10 cellular contexts compared by ENCODE assay signal in the genomic region with DNA sequence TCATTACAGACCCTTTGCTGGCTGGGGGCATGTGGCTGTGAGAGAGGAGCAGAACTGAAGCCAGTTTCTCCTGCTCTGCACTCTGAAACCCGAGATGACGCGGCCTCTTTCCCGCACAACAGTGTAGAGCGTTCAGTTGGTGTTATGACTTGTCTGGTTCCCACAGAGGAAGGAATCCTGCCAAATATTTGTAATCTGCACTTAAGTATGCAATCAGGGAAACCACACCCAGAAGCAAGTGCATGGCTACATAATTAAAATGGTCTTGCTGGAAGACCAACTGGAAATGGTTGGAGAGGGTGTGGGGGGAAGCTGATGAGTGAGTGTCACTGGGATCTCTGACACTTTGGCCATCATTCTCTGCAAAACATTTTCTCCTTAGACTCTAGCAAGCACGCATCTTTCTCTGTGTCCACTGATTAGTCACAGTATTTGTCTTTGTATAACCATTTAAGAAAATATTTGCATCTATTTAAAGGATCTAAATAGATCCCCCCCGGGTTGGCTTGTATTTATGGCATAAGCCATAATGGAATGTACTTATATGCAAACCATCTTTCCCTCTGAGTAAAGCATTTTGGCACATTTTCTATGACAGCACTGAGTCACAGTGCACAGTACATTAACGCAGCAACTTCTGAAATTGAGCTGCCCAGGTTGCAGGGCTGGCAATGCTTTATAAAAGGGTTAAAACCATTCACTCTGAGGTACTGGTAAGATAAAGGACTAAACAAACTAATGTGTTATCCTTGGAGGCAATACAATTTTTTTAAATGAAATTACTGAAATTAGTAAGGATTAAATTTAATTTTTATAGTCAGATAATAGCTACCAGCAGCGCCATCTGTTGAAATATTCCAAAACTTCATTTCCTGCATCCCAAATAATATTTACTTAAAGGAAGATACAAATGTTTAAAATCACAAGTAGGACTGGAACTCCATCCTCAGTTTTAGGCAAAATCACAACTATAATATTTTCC.
A peak's percentile ranks its signal among the peaks of the same experiment; 100 is the strongest.
DNase-seq lines count a peak whose midpoint lies in the region; ATAC-seq and TF ChIP-seq lines count a peak whose summit lies in the region.
"Had no signal": no experiment of that assay in that cellular context is flagged by ENCODE, and none has a peak within 500 bp of the region (broad histone marks: within the 10 kb centered on the region; RNA-seq: fewer than 3 reads in every experiment).

No MANE protein-coding gene starts in this region.

- TF ChIP-seq POLR2A in stomach (IDR thresholded peaks at IDR 0.05), result no peak

- no peak overlapping the region for H3K27ac ChIP-seq in Panc1 (ENCODE audit: low read length)
- no peak overlapping the region for H3K27ac ChIP-seq in stomach
- H3K27ac ChIP-seq: parathyroid adenoma had no signal

- 34 to 48% (median 44%) methylated on average over 9 of the region's 9 CpGs for WGBS in stomach, 5 donors

- H3K27me3 ChIP-seq in Panc1 (ENCODE audit: control insufficient read depth, insufficient read depth, low read length) (no peaks in the 10 kb centered on the region), stomach (no peaks in the 10 kb centered on the region)

- intact Hi-C loops in Panc1 (cut with micrococcal nuclease; ENCODE audit: unreplicated experiment), result loop anchor here (5.0 kb wide), 1 partner anchor 84 kb away; no protein-coding TSS in a partner anchor
- intact Hi-C loops in stomach (cut with DNase I; ENCODE audit: low total_unique reads), result no loop called here

- H3K4me1 ChIP-seq in Panc1 (ENCODE audit: control insufficient read depth, insufficient read depth, low read length) (no peaks in the 10 kb centered on the region), stomach (peaks cover 0 to 14% (median 7%) of the 10 kb centered on the region in 4 donors)
- H3K4me1 ChIP-seq: parathyroid adenoma had no signal

- no TSS peak for BruUV-seq in Panc1 (replicated peaks; lab: Mats Ljungman, UMichigan)

- in situ Hi-C loops in Panc1 (cut with HindIII; ENCODE audit: low pct_unique_long_range_greater_than_20kb, low sequenced_read_pairs), result no loop called here
- in situ Hi-C loops in ACHN (cut with HindIII; ENCODE audit: low pct_ligation_motif_present, low pct_unique_long_range_greater_than_20kb, low sequenced_read_pairs), result no loop called here

- no peak; the same call in none of the 2 replicates for TF ChIP-seq CTCF in Panc1 (IDR thresholded peaks at IDR 0.05)
- TF ChIP-seq CTCF in fibroblast of the aortic adventitia (IDR thresholded peaks at IDR 0.05; ENCODE audit: insufficient read depth, low read length), result peak; percentile 43
- no peak for TF ChIP-seq CTCF in stomach (IDR thresholded peaks at IDR 0.05)

- H3K9me3 ChIP-seq in Panc1 (ENCODE audit: control insufficient read depth, insufficient read depth, low read depth, low read length) (no peaks in the 10 kb centered on the region), stomach (no peaks in the 10 kb centered on the region)

- POLR2A ChIA-PET in Panc1 (lab: Charles Lee), result interaction anchor here (0.6 kb wide), 1 partner anchor 12 kb away, joined by 3 read pairs; no protein-coding TSS in a partner anchor

- H3K4me3 ChIP-seq in Panc1 (ENCODE audit: low read depth in 2 of 2, low read length in 2 of 2) (no peak overlapping the region), fibroblast of the aortic adventitia (ENCODE audit: low read depth, low read length) (peak overlapping the region; percentile 35), stomach (no peak overlapping the region)

- ATAC-seq in Panc1, result no peak
- ATAC-seq in HG03280 (IDR thresholded peaks at IDR 0.05; ENCODE audit: unreplicated experiment), result no peak
- ATAC-seq in GM21367 (IDR thresholded peaks at IDR 0.05; ENCODE audit: unreplicated experiment), result no peak

- CTCF ChIA-PET in Panc1 (lab: Charles Lee), result interaction anchor here (0.6 to 1.0 kb wide), 4 partner anchors 13 to 90 kb away, joined by 3 to 5 read pairs (median 4); no protein-coding TSS in a partner anchor

- DNase-seq in NCI-H1092 treated with DMSO at 0.1 percent for 48 hours (lab: John Stamatoyannopoulos, UW), result peak; percentile 10
- DNase-seq in NCI-H1092 (lab: John Stamatoyannopoulos, UW), result no peak
- peak; percentile 28 for DNase-seq in Panc1 (ENCODE audit: low read depth, low spot score)
- DNase-seq in fibroblast of the aortic adventitia (ENCODE audit: low read depth), result peak; percentile 98
- DNase-seq in stomach, result peak; percentile 36
- no peak for DNase-seq in ACHN
- DNase-seq: AML-193 had no signal

- H3K36me3 ChIP-seq in Panc1 (ENCODE audit: control insufficient read depth, insufficient read depth, low read length) (no peaks in the 10 kb centered on the region), stomach (no peaks in the 10 kb centered on the region)

- TF ChIP-seq EP300 in stomach (IDR thresholded peaks at IDR 0.05), result no peak

Comparison
In these comparisons a context has a peak if more than half of its experiments do, and no peak if none do; other contexts are left out.
1. DNase-seq: peak in NCI-H1092 treated with DMSO at 0.1 percent for 48 hours (single experiment), Panc1 (single experiment), fibroblast of the aortic adventitia (single experiment) and stomach (single experiment); none in NCI-H1092 (single experiment) and ACHN (single experiment).